Comparison of ENCODE assay signal across 1 cellular context in the genomic region with DNA sequence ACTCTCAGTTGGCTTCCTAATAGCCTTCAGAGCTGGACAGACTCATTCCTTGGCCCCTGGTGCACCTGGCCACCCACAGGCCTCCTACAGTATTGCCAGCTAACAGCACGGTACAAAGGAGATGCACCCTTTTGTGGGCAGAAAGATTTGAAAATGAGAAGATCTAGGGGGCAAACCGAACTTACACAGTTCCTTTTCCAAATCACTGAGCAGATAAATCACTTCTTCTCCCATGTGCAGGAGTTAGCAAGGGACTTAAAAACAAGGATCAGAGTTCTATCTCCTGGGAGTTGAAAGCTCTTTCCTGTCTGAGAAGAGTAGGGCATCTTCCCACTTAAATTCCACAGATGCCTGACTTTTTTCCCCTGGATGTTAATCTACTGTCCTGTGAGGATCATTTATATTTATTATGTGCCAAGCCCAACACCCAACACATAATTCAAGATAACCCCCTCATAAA.
TF ChIP-seq lines count a peak whose summit lies in the region.

No MANE protein-coding gene starts in this region.

TF ChIP-seq in WTC11, 78 proteins besides CTCF, POLR2A, EP300 and RAD21 (continued from another document):
- TF ChIP-seq, protein P1, sequence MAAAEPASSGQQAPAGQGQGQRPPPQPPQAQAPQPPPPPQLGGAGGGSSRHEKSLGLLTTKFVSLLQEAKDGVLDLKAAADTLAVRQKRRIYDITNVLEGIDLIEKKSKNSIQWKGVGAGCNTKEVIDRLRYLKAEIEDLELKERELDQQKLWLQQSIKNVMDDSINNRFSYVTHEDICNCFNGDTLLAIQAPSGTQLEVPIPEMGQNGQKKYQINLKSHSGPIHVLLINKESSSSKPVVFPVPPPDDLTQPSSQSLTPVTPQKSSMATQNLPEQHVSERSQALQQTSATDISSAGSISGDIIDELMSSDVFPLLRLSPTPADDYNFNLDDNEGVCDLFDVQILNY (CRISPR knock-in tag; IDR thresholded peaks at IDR 0.05): no peak
- no peak for TF ChIP-seq GRHL2 (CRISPR knock-in tag; IDR thresholded peaks at IDR 0.05; ENCODE audit: insufficient replicate concordance, severe bottlenecking)
- no peak for TF ChIP-seq ESRRA (CRISPR knock-in tag; IDR thresholded peaks at IDR 0.05; ENCODE audit: borderline replicate concordance)
- TF ChIP-seq ZBTB21 (CRISPR knock-in tag; IDR thresholded peaks at IDR 0.05; ENCODE audit: borderline replicate concordance): no peak
- TF ChIP-seq, protein P2, sequence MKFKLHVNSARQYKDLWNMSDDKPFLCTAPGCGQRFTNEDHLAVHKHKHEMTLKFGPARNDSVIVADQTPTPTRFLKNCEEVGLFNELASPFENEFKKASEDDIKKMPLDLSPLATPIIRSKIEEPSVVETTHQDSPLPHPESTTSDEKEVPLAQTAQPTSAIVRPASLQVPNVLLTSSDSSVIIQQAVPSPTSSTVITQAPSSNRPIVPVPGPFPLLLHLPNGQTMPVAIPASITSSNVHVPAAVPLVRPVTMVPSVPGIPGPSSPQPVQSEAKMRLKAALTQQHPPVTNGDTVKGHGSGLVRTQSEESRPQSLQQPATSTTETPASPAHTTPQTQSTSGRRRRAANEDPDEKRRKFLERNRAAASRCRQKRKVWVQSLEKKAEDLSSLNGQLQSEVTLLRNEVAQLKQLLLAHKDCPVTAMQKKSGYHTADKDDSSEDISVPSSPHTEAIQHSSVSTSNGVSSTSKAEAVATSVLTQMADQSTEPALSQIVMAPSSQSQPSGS (CRISPR knock-in tag; IDR thresholded peaks at IDR 0.05; ENCODE audit: borderline replicate concordance, low read depth): no peak
- TF ChIP-seq, protein P3, sequence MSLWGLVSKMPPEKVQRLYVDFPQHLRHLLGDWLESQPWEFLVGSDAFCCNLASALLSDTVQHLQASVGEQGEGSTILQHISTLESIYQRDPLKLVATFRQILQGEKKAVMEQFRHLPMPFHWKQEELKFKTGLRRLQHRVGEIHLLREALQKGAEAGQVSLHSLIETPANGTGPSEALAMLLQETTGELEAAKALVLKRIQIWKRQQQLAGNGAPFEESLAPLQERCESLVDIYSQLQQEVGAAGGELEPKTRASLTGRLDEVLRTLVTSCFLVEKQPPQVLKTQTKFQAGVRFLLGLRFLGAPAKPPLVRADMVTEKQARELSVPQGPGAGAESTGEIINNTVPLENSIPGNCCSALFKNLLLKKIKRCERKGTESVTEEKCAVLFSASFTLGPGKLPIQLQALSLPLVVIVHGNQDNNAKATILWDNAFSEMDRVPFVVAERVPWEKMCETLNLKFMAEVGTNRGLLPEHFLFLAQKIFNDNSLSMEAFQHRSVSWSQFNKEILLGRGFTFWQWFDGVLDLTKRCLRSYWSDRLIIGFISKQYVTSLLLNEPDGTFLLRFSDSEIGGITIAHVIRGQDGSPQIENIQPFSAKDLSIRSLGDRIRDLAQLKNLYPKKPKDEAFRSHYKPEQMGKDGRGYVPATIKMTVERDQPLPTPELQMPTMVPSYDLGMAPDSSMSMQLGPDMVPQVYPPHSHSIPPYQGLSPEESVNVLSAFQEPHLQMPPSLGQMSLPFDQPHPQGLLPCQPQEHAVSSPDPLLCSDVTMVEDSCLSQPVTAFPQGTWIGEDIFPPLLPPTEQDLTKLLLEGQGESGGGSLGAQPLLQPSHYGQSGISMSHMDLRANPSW (CRISPR knock-in tag; conservative IDR thresholded peaks at IDR 0.05; ENCODE audit: low read depth): no peak
- no peak for TF ChIP-seq CREB1 (CRISPR knock-in tag; IDR thresholded peaks at IDR 0.05)
- TF ChIP-seq, protein P4, sequence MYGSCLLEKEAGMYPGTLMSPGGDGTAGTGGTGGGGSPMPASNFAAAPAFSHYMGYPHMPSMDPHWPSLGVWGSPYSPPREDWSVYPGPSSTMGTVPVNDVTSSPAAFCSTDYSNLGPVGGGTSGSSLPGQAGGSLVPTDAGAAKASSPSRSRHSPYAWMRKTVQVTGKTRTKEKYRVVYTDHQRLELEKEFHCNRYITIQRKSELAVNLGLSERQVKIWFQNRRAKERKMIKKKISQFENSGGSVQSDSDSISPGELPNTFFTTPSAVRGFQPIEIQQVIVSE (CRISPR knock-in tag; IDR thresholded peaks at IDR 0.05; ENCODE audit: borderline replicate concordance): no peak
- no peak for TF ChIP-seq ELF4 (CRISPR knock-in tag; IDR thresholded peaks at IDR 0.05; ENCODE audit: low read depth)
- TF ChIP-seq TCF7 (CRISPR knock-in tag; IDR thresholded peaks at IDR 0.05; ENCODE audit: low read depth): no peak
- TF ChIP-seq, protein P5, sequence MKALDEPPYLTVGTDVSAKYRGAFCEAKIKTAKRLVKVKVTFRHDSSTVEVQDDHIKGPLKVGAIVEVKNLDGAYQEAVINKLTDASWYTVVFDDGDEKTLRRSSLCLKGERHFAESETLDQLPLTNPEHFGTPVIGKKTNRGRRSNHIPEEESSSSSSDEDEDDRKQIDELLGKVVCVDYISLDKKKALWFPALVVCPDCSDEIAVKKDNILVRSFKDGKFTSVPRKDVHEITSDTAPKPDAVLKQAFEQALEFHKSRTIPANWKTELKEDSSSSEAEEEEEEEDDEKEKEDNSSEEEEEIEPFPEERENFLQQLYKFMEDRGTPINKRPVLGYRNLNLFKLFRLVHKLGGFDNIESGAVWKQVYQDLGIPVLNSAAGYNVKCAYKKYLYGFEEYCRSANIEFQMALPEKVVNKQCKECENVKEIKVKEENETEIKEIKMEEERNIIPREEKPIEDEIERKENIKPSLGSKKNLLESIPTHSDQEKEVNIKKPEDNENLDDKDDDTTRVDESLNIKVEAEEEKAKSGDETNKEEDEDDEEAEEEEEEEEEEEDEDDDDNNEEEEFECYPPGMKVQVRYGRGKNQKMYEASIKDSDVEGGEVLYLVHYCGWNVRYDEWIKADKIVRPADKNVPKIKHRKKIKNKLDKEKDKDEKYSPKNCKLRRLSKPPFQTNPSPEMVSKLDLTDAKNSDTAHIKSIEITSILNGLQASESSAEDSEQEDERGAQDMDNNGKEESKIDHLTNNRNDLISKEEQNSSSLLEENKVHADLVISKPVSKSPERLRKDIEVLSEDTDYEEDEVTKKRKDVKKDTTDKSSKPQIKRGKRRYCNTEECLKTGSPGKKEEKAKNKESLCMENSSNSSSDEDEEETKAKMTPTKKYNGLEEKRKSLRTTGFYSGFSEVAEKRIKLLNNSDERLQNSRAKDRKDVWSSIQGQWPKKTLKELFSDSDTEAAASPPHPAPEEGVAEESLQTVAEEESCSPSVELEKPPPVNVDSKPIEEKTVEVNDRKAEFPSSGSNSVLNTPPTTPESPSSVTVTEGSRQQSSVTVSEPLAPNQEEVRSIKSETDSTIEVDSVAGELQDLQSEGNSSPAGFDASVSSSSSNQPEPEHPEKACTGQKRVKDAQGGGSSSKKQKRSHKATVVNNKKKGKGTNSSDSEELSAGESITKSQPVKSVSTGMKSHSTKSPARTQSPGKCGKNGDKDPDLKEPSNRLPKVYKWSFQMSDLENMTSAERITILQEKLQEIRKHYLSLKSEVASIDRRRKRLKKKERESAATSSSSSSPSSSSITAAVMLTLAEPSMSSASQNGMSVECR (CRISPR knock-in tag; IDR thresholded peaks at IDR 0.05; ENCODE audit: borderline replicate concordance): no peak
- no peak for TF ChIP-seq CREM (CRISPR knock-in tag; IDR thresholded peaks at IDR 0.05)
- TF ChIP-seq ZNF317 (CRISPR knock-in tag; IDR thresholded peaks at IDR 0.05; ENCODE audit: borderline replicate concordance, low read depth): no peak
- TF ChIP-seq, protein P6, sequence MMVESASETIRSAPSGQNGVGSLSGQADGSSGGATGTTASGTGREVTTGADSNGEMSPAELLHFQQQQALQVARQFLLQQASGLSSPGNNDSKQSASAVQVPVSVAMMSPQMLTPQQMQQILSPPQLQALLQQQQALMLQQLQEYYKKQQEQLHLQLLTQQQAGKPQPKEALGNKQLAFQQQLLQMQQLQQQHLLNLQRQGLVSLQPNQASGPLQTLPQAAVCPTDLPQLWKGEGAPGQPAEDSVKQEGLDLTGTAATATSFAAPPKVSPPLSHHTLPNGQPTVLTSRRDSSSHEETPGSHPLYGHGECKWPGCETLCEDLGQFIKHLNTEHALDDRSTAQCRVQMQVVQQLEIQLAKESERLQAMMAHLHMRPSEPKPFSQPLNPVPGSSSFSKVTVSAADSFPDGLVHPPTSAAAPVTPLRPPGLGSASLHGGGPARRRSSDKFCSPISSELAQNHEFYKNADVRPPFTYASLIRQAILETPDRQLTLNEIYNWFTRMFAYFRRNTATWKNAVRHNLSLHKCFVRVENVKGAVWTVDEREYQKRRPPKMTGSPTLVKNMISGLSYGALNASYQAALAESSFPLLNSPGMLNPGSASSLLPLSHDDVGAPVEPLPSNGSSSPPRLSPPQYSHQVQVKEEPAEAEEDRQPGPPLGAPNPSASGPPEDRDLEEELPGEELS (CRISPR knock-in tag; IDR thresholded peaks at IDR 0.05): no peak
